32 cellular contexts compared by ENCODE assay signal in genomic region chr14:32378284-32378683, GRCh38.
"Had no signal": no experiment of that assay in that cellular context is flagged by ENCODE, and none has a peak within 500 bp of the region (broad histone marks: within the 10 kb centered on the region; RNA-seq: fewer than 3 reads in every experiment).

No MANE protein-coding gene starts in this region.

- H3K4me3 Mint-ChIP-seq: naive thymus-derived CD4-positive, alpha-beta T cell; natural killer cell; nephron; neural progenitor cell; stimulated activated memory B cell treated with anti-CD40 and anti-IgM and Interleukin-4, amounts not matched to agents 10 μg/mL and 1 μg/mL and 100 μg/mL, for 72 hours; stimulated activated naive CD8-positive, alpha-beta T cell treated with anti-CD3 and anti-CD28 coated beads, Interleukin-15, amount 100 ng/mL, for 72 hours had no signal

- H3K36me3 ChIP-seq: neural progenitor cell, ovary, right lobe of liver, sigmoid colon, spleen, suprapubic skin, thoracic aorta, thyroid gland, tibial nerve, upper lobe of left lung, vagina had no signal

- H2AFZ ChIP-seq: neural progenitor cell, parathyroid adenoma had no signal

- H3K4me1 Mint-ChIP-seq: natural killer cell; stimulated activated memory B cell treated with anti-CD40 and anti-IgM and Interleukin-4, amounts not matched to agents 10 μg/mL and 1 μg/mL and 100 μg/mL, for 72 hours had no signal

- DNase-seq: naive thymus-derived CD4-positive, alpha-beta T cell; natural killer cell; occipital lobe; ovary; posterior cingulate gyrus; psoas muscle; right cardiac atrium; right lobe of liver; sigmoid colon; small intestine; spleen; stimulated activated CD4-positive, alpha-beta T cell treated with anti-CD3 and anti-CD28 coated beads, Interleukin-12 subunit alpha, Interleukin-12 subunit beta, amount 100 ng/mL, for 4 hours; stimulated activated CD4-positive, alpha-beta T cell treated with anti-CD3 and anti-CD28 coated beads, Interleukin-1b, Interleukin-23, amount 100 ng/mL, for 48 hours; stimulated activated CD4-positive, alpha-beta T cell treated with anti-CD3 and anti-CD28 coated beads, Interleukin-4, amount 100 ng/mL, for 1 hour; stimulated activated CD4-positive, alpha-beta T cell treated with anti-CD3 and anti-CD28 coated beads, Interleukin-4, amount 100 ng/mL, for 4 hours; stimulated activated CD8-positive, alpha-beta memory T cell treated with anti-CD3 and anti-CD28 coated beads, Interleukin-4, amount 100 ng/mL, for 48 hours; stimulated activated naive CD4-positive, alpha-beta T cell; stimulated activated naive CD8-positive, alpha-beta T cell treated with anti-CD3 and anti-CD28 coated beads, Interleukin-15, amount 100 ng/mL, for 72 hours; stimulated activated naive CD8-positive, alpha-beta T cell treated with anti-CD3 and anti-CD28 coated beads, Interleukin-15, Interleukin-2, amounts not matched to agents 100 U/mL and 50 U/mL, for 24 hours; substantia nigra; thyroid gland; trophoblast cell; upper lobe of left lung had no signal

- ATAC-seq: naive thymus-derived CD4-positive, alpha-beta T cell; natural killer cell; psoas muscle; right cardiac atrium; right lobe of liver; stimulated activated memory B cell treated with anti-CD40 and anti-IgM and Interleukin-4, amounts not matched to agents 10 μg/mL and 1 μg/mL and 100 μg/mL, for 72 hours; stimulated activated naive CD8-positive, alpha-beta T cell treated with anti-CD3 and anti-CD28 coated beads, Interleukin-15, amount 100 ng/mL, for 72 hours; stimulated activated naive CD8-positive, alpha-beta T cell treated with anti-CD3 and anti-CD28 coated beads, Interleukin-15, Interleukin-2, amounts not matched to agents 100 U/mL and 50 U/mL, for 24 hours had no signal

- H3K4me3 ChIP-seq: neural progenitor cell, ovary, psoas muscle, right lobe of liver, sigmoid colon, spleen, suprapubic skin, thoracic aorta, thyroid gland, tibial nerve, upper lobe of left lung, vagina had no signal

- H3K9me3 ChIP-seq: ovary, psoas muscle, right lobe of liver, sigmoid colon, spleen, suprapubic skin, thoracic aorta, thyroid gland, tibial nerve, upper lobe of left lung, vagina had no signal

- H3K27ac Mint-ChIP-seq: naive thymus-derived CD4-positive, alpha-beta T cell; natural killer cell; nephron; neural progenitor cell; progenitor cell of endocrine pancreas; stimulated activated memory B cell treated with anti-CD40 and anti-IgM and Interleukin-4, amounts not matched to agents 10 μg/mL and 1 μg/mL and 100 μg/mL, for 72 hours; stimulated activated naive CD8-positive, alpha-beta T cell treated with anti-CD3 and anti-CD28 coated beads, Interleukin-15, amount 100 ng/mL, for 72 hours had no signal

- H3K79me2 ChIP-seq: parathyroid adenoma had no signal

- H3K4me1 ChIP-seq: neural progenitor cell, right lobe of liver, spleen, thyroid gland, tibial nerve, upper lobe of left lung, vagina had no signal

- H3K4me2 ChIP-seq: neural progenitor cell had no signal

- H3K9ac ChIP-seq: neural progenitor cell, parathyroid adenoma had no signal

- H3K9me3 Mint-ChIP-seq: naive thymus-derived CD4-positive, alpha-beta T cell; nephron; neural progenitor cell; stimulated activated memory B cell treated with anti-CD40 and anti-IgM and Interleukin-4, amounts not matched to agents 10 μg/mL and 1 μg/mL and 100 μg/mL, for 72 hours; stimulated activated naive CD8-positive, alpha-beta T cell treated with anti-CD3 and anti-CD28 coated beads, Interleukin-15, amount 100 ng/mL, for 72 hours had no signal

- H3K27me3 ChIP-seq: neural progenitor cell, ovary, right lobe of liver, sigmoid colon, spleen, suprapubic skin, thyroid gland, tibial nerve, upper lobe of left lung, vagina had no signal

- H3K36me3 Mint-ChIP-seq: naive thymus-derived CD4-positive, alpha-beta T cell; natural killer cell; neural progenitor cell; stimulated activated memory B cell treated with anti-CD40 and anti-IgM and Interleukin-4, amounts not matched to agents 10 μg/mL and 1 μg/mL and 100 μg/mL, for 72 hours had no signal

- H3K27me3 Mint-ChIP-seq: naive thymus-derived CD4-positive, alpha-beta T cell; stimulated activated memory B cell treated with anti-CD40 and anti-IgM and Interleukin-4, amounts not matched to agents 10 μg/mL and 1 μg/mL and 100 μg/mL, for 72 hours; stimulated activated naive CD8-positive, alpha-beta T cell treated with anti-CD3 and anti-CD28 coated beads, Interleukin-15, amount 100 ng/mL, for 72 hours had no signal

- H3K27ac ChIP-seq: neural progenitor cell, ovary, parathyroid adenoma, psoas muscle, sigmoid colon, spleen, suprapubic skin, thoracic aorta, thyroid gland, tibial nerve, upper lobe of left lung, vagina had no signal
